Comparison of ENCODE assay signal across 17 cellular contexts in the genomic region with DNA sequence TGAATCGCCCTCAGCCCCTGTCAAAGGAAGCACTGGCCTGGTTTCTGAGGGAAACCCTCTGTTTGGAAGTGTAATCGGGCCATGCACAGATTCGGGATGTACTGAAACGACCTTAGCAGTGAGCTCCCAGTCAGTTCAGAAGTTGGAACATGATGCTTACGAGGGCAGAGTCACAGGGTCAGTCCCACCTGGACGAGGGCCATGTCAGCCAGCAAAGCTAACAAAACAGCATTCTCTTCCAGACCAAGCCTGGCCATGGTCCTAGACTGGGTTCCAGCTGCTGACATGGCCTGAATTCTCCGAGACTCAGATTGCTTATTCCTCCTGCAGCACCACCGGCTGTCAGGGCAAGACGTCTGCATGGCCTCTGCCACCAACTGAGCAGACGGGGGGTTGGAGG.
DNase-seq lines count a peak whose midpoint lies in the region; ATAC-seq and TF ChIP-seq lines count a peak whose summit lies in the region.
"Had no signal": no experiment of that assay in that cellular context is flagged by ENCODE, and none has a peak within 500 bp of the region (broad histone marks: within the 10 kb centered on the region; RNA-seq: fewer than 3 reads in every experiment).

No MANE protein-coding gene starts in this region.

- no peaks in the 10 kb centered on the region for H3K9me3 Mint-ChIP-seq in CD4-positive, alpha-beta memory T cell
- no peaks in the 10 kb centered on the region for H3K9me3 Mint-ChIP-seq in activated CD4-positive, alpha-beta memory T cell treated with anti-CD3 and anti-CD28 coated beads, Interleukin-2, amount 10 ng/mL, durations not matched to agents 7 days and 5 days
- H3K9me3 Mint-ChIP-seq: activated naive CD4-positive, alpha-beta T cell treated with anti-CD3 and anti-CD28 coated beads, Interleukin-2, amount 10 ng/mL, durations not matched to agents 7 days and 5 days had no signal

- H3K4me3 Mint-ChIP-seq in CD4-positive, alpha-beta memory T cell, result no peak overlapping the region
- H3K4me3 Mint-ChIP-seq in activated CD4-positive, alpha-beta memory T cell treated with anti-CD3 and anti-CD28 coated beads, Interleukin-2, amount 10 ng/mL, durations not matched to agents 7 days and 5 days, result no peak overlapping the region
- H3K4me3 Mint-ChIP-seq: activated naive CD4-positive, alpha-beta T cell treated with anti-CD3 and anti-CD28 coated beads, Interleukin-2, amount 10 ng/mL, durations not matched to agents 7 days and 5 days had no signal

- CTCF ChIA-PET in CD4-positive, alpha-beta memory T cell (lab: Charles Lee; ENCODE audit: partially characterized antibody), result no interaction called here
- CTCF ChIA-PET in activated CD4-positive, alpha-beta memory T cell treated with anti-CD3 and anti-CD28 coated beads, Interleukin-2, amount 10 ng/mL, durations not matched to agents 7 days and 5 days (lab: Charles Lee), result no interaction called here

- no peak for TF ChIP-seq POLR2A in gastrocnemius medialis (IDR thresholded peaks at IDR 0.05)

- DNase-seq in G401 (ENCODE audit: low spot score), result peak; percentile 40
- DNase-seq in dermis microvascular lymphatic vessel endothelial cell (ENCODE audit: low read depth in 2 of 2), result peak; percentile 9 to 49
- peak; percentile 73 to 85 for DNase-seq in gastrocnemius medialis
- DNase-seq in CD4-positive, alpha-beta memory T cell, result no peak
- no peak for DNase-seq in activated CD4-positive, alpha-beta memory T cell treated with anti-CD3 and anti-CD28 coated beads, Interleukin-2, amount 10 ng/mL, durations not matched to agents 7 days and 5 days
- DNase-seq: activated CD4-positive, alpha-beta T cell treated with anti-CD3 and anti-CD28 coated beads, Interleukin-2, amount 50 U/mL, for 4 hours; activated naive CD4-positive, alpha-beta T cell treated with anti-CD3 and anti-CD28 coated beads, Interleukin-2, amount 10 ng/mL, durations not matched to agents 7 days and 5 days; esophagus squamous epithelium; left colon; NCI-H1436; stimulated activated CD4-positive, alpha-beta T cell treated with anti-CD3 and anti-CD28 coated beads, Interleukin-15, amount 100 ng/mL, for 24 hours; stimulated activated naive CD8-positive, alpha-beta T cell treated with anti-CD3 and anti-CD28 coated beads, Interleukin-15, Interleukin-2, amounts not matched to agents 100 U/mL and 50 U/mL, for 24 hours had no signal

- peaks cover 15 to 19% of the 10 kb centered on the region in 2 donors for H3K4me1 ChIP-seq in gastrocnemius medialis
- H3K4me1 ChIP-seq in CD4-positive, alpha-beta memory T cell (ENCODE audit: insufficient read depth, low read length), result no peaks in the 10 kb centered on the region
- H3K4me1 ChIP-seq: body of pancreas, esophagus squamous epithelium, vagina had no signal

- in situ Hi-C loops in G401 (cut with HindIII; ENCODE audit: low sequenced_read_pairs), result no loop called here
- in situ Hi-C loops in gastrocnemius medialis (cut with MboI; ENCODE audit: low sequenced_read_pairs in 4 of 4), result no loop called here

- intact Hi-C loops in gastrocnemius medialis (cut with DNase I; ENCODE audit: low total_unique reads), result no loop called here
- intact Hi-C loops in CD4-positive, alpha-beta memory T cell (cut with micrococcal nuclease), result no loop called here

- H3K4me1 Mint-ChIP-seq in CD4-positive, alpha-beta memory T cell, result no peaks in the 10 kb centered on the region
- no peaks in the 10 kb centered on the region for H3K4me1 Mint-ChIP-seq in activated CD4-positive, alpha-beta memory T cell treated with anti-CD3 and anti-CD28 coated beads, Interleukin-2, amount 10 ng/mL, durations not matched to agents 7 days and 5 days
- H3K4me1 Mint-ChIP-seq: activated naive CD4-positive, alpha-beta T cell treated with anti-CD3 and anti-CD28 coated beads, Interleukin-2, amount 10 ng/mL, durations not matched to agents 7 days and 5 days had no signal

- peak overlapping the region; percentile 59 for H3K27ac ChIP-seq in layer of hippocampus (ENCODE audit: low read depth, low read length)
- H3K27ac ChIP-seq in gastrocnemius medialis, result peak overlapping the region in 2 of 4 donors; percentile 65 to 66
- H3K27ac ChIP-seq in CD4-positive, alpha-beta memory T cell (ENCODE audit: low read depth, low read length), result no peak overlapping the region
- H3K27ac ChIP-seq: body of pancreas, esophagus squamous epithelium, vagina had no signal

- H3K36me3 Mint-ChIP-seq in CD4-positive, alpha-beta memory T cell, result no peaks in the 10 kb centered on the region
- no peaks in the 10 kb centered on the region for H3K36me3 Mint-ChIP-seq in activated CD4-positive, alpha-beta memory T cell treated with anti-CD3 and anti-CD28 coated beads, Interleukin-2, amount 10 ng/mL, durations not matched to agents 7 days and 5 days (ENCODE audit: low read depth)
- H3K36me3 Mint-ChIP-seq: activated naive CD4-positive, alpha-beta T cell treated with anti-CD3 and anti-CD28 coated beads, Interleukin-2, amount 10 ng/mL, durations not matched to agents 7 days and 5 days had no signal

- no peaks in the 10 kb centered on the region for H3K9me3 ChIP-seq in gastrocnemius medialis
- no peaks in the 10 kb centered on the region for H3K9me3 ChIP-seq in CD4-positive, alpha-beta memory T cell (ENCODE audit: control insufficient read depth in 1 of 2, low read length in 2 of 2)
- H3K9me3 ChIP-seq: body of pancreas, esophagus squamous epithelium, vagina had no signal

- H3K27me3 ChIP-seq in layer of hippocampus (ENCODE audit: control insufficient read depth, insufficient read depth, low read length) (no peaks in the 10 kb centered on the region), gastrocnemius medialis (no peaks in the 10 kb centered on the region)
- no peaks in the 10 kb centered on the region for H3K27me3 ChIP-seq in CD4-positive, alpha-beta memory T cell (ENCODE audit: insufficient read depth, low read length)
- H3K27me3 ChIP-seq: body of pancreas, vagina had no signal

- H3K27me3 Mint-ChIP-seq in CD4-positive, alpha-beta memory T cell, result peaks cover 18 to 22% of the 10 kb centered on the region in 2 donors
- peaks cover 4% of the 10 kb centered on the region for H3K27me3 Mint-ChIP-seq in activated CD4-positive, alpha-beta memory T cell treated with anti-CD3 and anti-CD28 coated beads, Interleukin-2, amount 10 ng/mL, durations not matched to agents 7 days and 5 days

- POLR2A ChIA-PET in CD4-positive, alpha-beta memory T cell (lab: Charles Lee; ENCODE audit: partially characterized antibody), result no interaction called here
- POLR2A ChIA-PET in activated CD4-positive, alpha-beta memory T cell treated with anti-CD3 and anti-CD28 coated beads, Interleukin-2, amount 10 ng/mL, durations not matched to agents 7 days and 5 days (lab: Charles Lee), result no interaction called here

- TF ChIP-seq CTCF in gastrocnemius medialis (IDR thresholded peaks at IDR 0.05 in 4 of 5, conservative IDR thresholded peaks at IDR 0.05 in 1 of 5), result no peak

- ATAC-seq in gastrocnemius medialis, result peak; percentile 96 to 98
- ATAC-seq in HG02885 (IDR thresholded peaks at IDR 0.05; ENCODE audit: poor library complexity, unreplicated experiment), result no peak
- ATAC-seq in GM21786 (IDR thresholded peaks at IDR 0.05; ENCODE audit: unreplicated experiment), result no peak
- ATAC-seq: body of pancreas; left colon; stimulated activated naive CD8-positive, alpha-beta T cell treated with anti-CD3 and anti-CD28 coated beads, Interleukin-15, Interleukin-2, amounts not matched to agents 100 U/mL and 50 U/mL, for 24 hours had no signal

- no peak overlapping the region for H3K4me3 ChIP-seq in gastrocnemius medialis
- no peak overlapping the region for H3K4me3 ChIP-seq in CD4-positive, alpha-beta memory T cell (ENCODE audit: low read length in 2 of 2)
- H3K4me3 ChIP-seq: body of pancreas, esophagus squamous epithelium, vagina had no signal

- H3K27ac Mint-ChIP-seq in CD4-positive, alpha-beta memory T cell, result no peak overlapping the region
- H3K27ac Mint-ChIP-seq in activated CD4-positive, alpha-beta memory T cell treated with anti-CD3 and anti-CD28 coated beads, Interleukin-2, amount 10 ng/mL, durations not matched to agents 7 days and 5 days, result no peak overlapping the region
- H3K27ac Mint-ChIP-seq: activated naive CD4-positive, alpha-beta T cell treated with anti-CD3 and anti-CD28 coated beads, Interleukin-2, amount 10 ng/mL, durations not matched to agents 7 days and 5 days had no signal

- H3K36me3 ChIP-seq in gastrocnemius medialis, result no peaks in the 10 kb centered on the region
- no peaks in the 10 kb centered on the region for H3K36me3 ChIP-seq in CD4-positive, alpha-beta memory T cell (ENCODE audit: insufficient read depth, low read length)
- H3K36me3 ChIP-seq: esophagus squamous epithelium, vagina had no signal

Comparison
In these comparisons a context has a peak if more than half of its experiments do, and no peak if none do; other contexts are left out.
1. DNase-seq: peak in G401 (single experiment), dermis microvascular lymphatic vessel endothelial cell (2 of 2) and gastrocnemius medialis (2 of 2); none in CD4-positive, alpha-beta memory T cell (0 of 5) and activated CD4-positive, alpha-beta memory T cell treated with anti-CD3 and anti-CD28 coated beads, Interleukin-2, amount 10 ng/mL, durations not matched to agents 7 days and 5 days (single experiment).
2. ATAC-seq: peak in gastrocnemius medialis (2 of 2); none in HG02885 (single experiment) and GM21786 (single experiment).